Comparison of ENCODE assay signal across 11 cellular contexts in the genomic region with DNA sequence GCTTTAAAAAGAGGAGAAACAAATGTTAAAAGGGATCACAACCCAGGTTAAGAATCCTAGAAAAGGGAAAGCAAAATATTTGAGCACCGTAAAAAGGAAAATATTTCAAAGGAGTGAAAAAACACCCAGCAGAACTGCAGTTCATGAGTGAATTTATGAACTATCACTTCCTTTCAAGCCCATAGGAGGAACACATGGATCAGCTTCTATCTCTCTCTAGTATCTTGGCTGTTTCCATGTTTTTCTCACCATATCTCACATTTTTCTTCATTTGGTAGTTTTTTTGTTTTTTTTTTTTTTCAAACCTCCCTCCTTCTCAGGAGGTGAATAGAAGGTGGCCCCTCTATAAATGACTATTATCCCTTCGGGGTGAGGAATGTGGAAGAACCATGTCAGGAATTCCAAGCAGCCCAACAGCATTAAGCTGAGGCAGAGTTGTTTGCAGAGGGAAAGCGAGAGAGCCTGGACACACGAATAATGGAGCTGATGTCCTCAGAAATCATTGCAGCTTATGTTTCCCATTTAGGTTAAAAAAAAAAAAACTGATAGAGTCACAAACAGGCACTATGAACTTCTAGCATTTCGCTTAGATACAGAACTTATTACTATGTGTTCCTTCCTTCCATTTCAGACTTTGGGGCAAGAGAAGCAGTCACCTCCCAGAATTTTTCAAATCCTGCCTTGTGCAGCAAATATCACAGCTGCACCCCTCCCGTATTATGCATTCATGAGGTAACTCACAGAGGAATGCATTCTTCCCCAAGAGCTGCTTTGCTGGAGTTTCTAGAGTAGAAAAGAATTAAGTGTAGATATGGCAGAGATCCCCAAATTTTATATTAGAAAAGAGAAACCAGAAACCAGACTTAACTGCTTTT.
DNase-seq lines count a peak whose midpoint lies in the region; ATAC-seq and TF ChIP-seq lines count a peak whose summit lies in the region.
"Had no signal": no experiment of that assay in that cellular context is flagged by ENCODE, and none has a peak within 500 bp of the region (broad histone marks: within the 10 kb centered on the region; RNA-seq: fewer than 3 reads in every experiment).

No MANE protein-coding gene starts in this region.

- H3K27me3 ChIP-seq in H9 (ENCODE audit: insufficient read depth, low read length) (no peaks in the 10 kb centered on the region), skeletal muscle satellite cell (ENCODE audit: control insufficient read depth, insufficient read depth, low read length) (no peaks in the 10 kb centered on the region)

- H3K9me3 ChIP-seq in H9 (ENCODE audit: control insufficient read depth, low read depth, low read length) = no peaks in the 10 kb centered on the region
- H3K9me3 ChIP-seq in skeletal muscle satellite cell (replicated peaks; ENCODE audit: low read length) = no peaks in the 10 kb centered on the region

- WGBS in H9 (ENCODE audit: extremely low coverage, insufficient read length, low lambda C conversion rate) = no CpG with 5 or more reads among the region's 6 CpGs

- no peaks in the 10 kb centered on the region for H3K79me1 ChIP-seq in H9 (ENCODE audit: insufficient read depth, low read depth, low read length, poor library complexity, severe bottlenecking)

- ATAC-seq in GM21737 (IDR thresholded peaks at IDR 0.05; ENCODE audit: unreplicated experiment) (no peak), left lobe of liver (no peak)

- no peak overlapping the region for H3K56ac ChIP-seq in H9 (ENCODE audit: insufficient read length, low read depth, low read length)

- peak overlapping the region; percentile 64 for H3K27ac ChIP-seq in H9 (ENCODE audit: insufficient read length, low read depth, low read length)
- H3K27ac ChIP-seq: coronary artery had no signal

- peak overlapping the region; percentile 3; the same call in 1 of the 2 replicates for H3K4me3 ChIP-seq in WI38 (ENCODE audit: low read depth, low read length)
- no peak overlapping the region for H3K4me3 ChIP-seq in skeletal muscle satellite cell (ENCODE audit: low read length)
- H3K4me3 ChIP-seq: coronary artery had no signal

- peaks cover 50 to 51% of the 10 kb centered on the region in 2 experiments for H3K4me1 Mint-ChIP-seq in H9
- H3K4me1 Mint-ChIP-seq: IgD-negative memory B cell had no signal

- no peak overlapping the region for H2BK5ac ChIP-seq in H9 (ENCODE audit: insufficient read length, low read length)

- no peak overlapping the region for H3K18ac ChIP-seq in H9 (ENCODE audit: insufficient read length, low read depth, low read length)

- H4K8ac ChIP-seq in H9 (replicated peaks; ENCODE audit: insufficient read length, low read depth, low read length) = no peak overlapping the region

- H3K23ac ChIP-seq in H9 (ENCODE audit: insufficient read length, low read depth, low read length) = no peak overlapping the region

- H2BK15ac ChIP-seq in H9 (ENCODE audit: low read depth, low read length) = no peak overlapping the region

- H2BK120ac ChIP-seq in H9 (ENCODE audit: low read depth, low read length, poor library complexity, severe bottlenecking) = peak overlapping the region; percentile 51

- H3K4me2 ChIP-seq in H9 (ENCODE audit: insufficient read depth, insufficient read length, low read length) (peak overlapping the region; percentile 28), skeletal muscle satellite cell (ENCODE audit: low read length) (peak overlapping the region; percentile 14)

- no peaks in the 10 kb centered on the region for H3K23me2 ChIP-seq in H9 (ENCODE audit: insufficient read length, low read depth, low read length, poor library complexity, severe bottlenecking)

- no peaks in the 10 kb centered on the region for H4K20me1 ChIP-seq in H9 (ENCODE audit: control insufficient read depth, insufficient read depth, insufficient read length)

- no peak overlapping the region for H2AK5ac ChIP-seq in H9 (ENCODE audit: insufficient read length, low read length)

- no peaks in the 10 kb centered on the region for H3K9me3 Mint-ChIP-seq in H9
- H3K9me3 Mint-ChIP-seq: activated T-helper 1 cell treated with anti-CD3 and anti-CD28 coated beads, Interleukin-12 subunit alpha, Interleukin-12 subunit beta, Interleukin-2, Interleukin-4 antibody, amounts not matched to agents 30 ng/mL and 10 ng/mL and 1 ng/mL, durations not matched to agents 14 hours and 24 hours and 36 hours had no signal

- H3K4me3 Mint-ChIP-seq in H9 = peak overlapping the region; percentile 30 to 40; a peak in 4 of 5 replicates
- H3K4me3 Mint-ChIP-seq: activated T-helper 1 cell treated with anti-CD3 and anti-CD28 coated beads, Interleukin-12 subunit alpha, Interleukin-12 subunit beta, Interleukin-2, Interleukin-4 antibody, amounts not matched to agents 30 ng/mL and 10 ng/mL and 1 ng/mL, durations not matched to agents 14 hours and 24 hours and 36 hours; IgD-negative memory B cell had no signal

- H3K27me3 Mint-ChIP-seq in H9 (ENCODE audit: low read depth) = no peaks in the 10 kb centered on the region; the same call in 1 of the 2 replicates

- H3K4ac ChIP-seq in H9 (ENCODE audit: low read depth, low read length) = no peak overlapping the region

- no peaks in the 10 kb centered on the region for H3K79me2 ChIP-seq in H9 (ENCODE audit: insufficient read depth, low read length)

- H3T11ph ChIP-seq in H9 (ENCODE audit: low read length) = no peak overlapping the region

- DNase-seq in H9 = peak; percentile 59
- peak; percentile 75 for DNase-seq in iPS DF 4.7 (ENCODE audit: extremely low read depth, low spot score)
- no peak for DNase-seq in KG1 (lab: John Stamatoyannopoulos, UW)
- DNase-seq in mucosa of gallbladder (ENCODE audit: low spot score) = no peak
- DNase-seq in left lobe of liver (ENCODE audit: low spot score) = no peak

- H4K91ac ChIP-seq in H9 (ENCODE audit: insufficient read length, low read depth, low read length) = no peak overlapping the region

- H3K9ac ChIP-seq in H9 (ENCODE audit: extremely low read depth, insufficient read length, low read length) = no peak overlapping the region
- peak overlapping the region; percentile 9 for H3K9ac ChIP-seq in skeletal muscle satellite cell (ENCODE audit: low read depth, low read length)

- H3K4me1 ChIP-seq in H9 (ENCODE audit: insufficient read depth, low read length) (peaks cover 4% of the 10 kb centered on the region; the same call in 1 of the 2 replicates), skeletal muscle satellite cell (ENCODE audit: control insufficient read depth, insufficient read depth, low read length) (peaks cover 14% of the 10 kb centered on the region)

- H3K27ac Mint-ChIP-seq in H9 = peak overlapping the region; percentile 90 to 97 (median 97)
- H3K27ac Mint-ChIP-seq: activated T-helper 1 cell treated with anti-CD3 and anti-CD28 coated beads, Interleukin-12 subunit alpha, Interleukin-12 subunit beta, Interleukin-2, Interleukin-4 antibody, amounts not matched to agents 30 ng/mL and 10 ng/mL and 1 ng/mL, durations not matched to agents 14 hours and 24 hours and 36 hours; IgD-negative memory B cell had no signal

- H2BK12ac ChIP-seq in H9 (ENCODE audit: insufficient read length, low read depth, low read length) = no peak overlapping the region

- peaks cover 0 to under 1% (median under 1%) of the 10 kb centered on the region in 3 experiments; a peak in 1 of 7 replicates for H3K36me3 Mint-ChIP-seq in H9 (ENCODE audit: insufficient read depth in 1 of 3, low read depth in 3 of 3)
- H3K36me3 Mint-ChIP-seq: IgD-negative memory B cell had no signal

- no peak overlapping the region for H2AFZ ChIP-seq in H9 (ENCODE audit: low read length)

- H2BK20ac ChIP-seq in H9 (ENCODE audit: low read depth, low read length, poor library complexity, severe bottlenecking) = no peak overlapping the region

- no peak overlapping the region for H3K14ac ChIP-seq in H9 (ENCODE audit: insufficient read depth, low read length)

- TF ChIP-seq CTCF in H9 (conservative IDR thresholded peaks at IDR 0.05) = no peak
- no peak for TF ChIP-seq CTCF in WI38 (IDR thresholded peaks at IDR 0.05; ENCODE audit: low read depth, low read length)

- H4K5ac ChIP-seq in H9 (ENCODE audit: insufficient read length, low read depth, low read length) = no peak overlapping the region

- no peaks in the 10 kb centered on the region for H3K36me3 ChIP-seq in skeletal muscle satellite cell (ENCODE audit: insufficient read depth, low read length)

Comparison
In these comparisons a context has a peak if more than half of its experiments do, and no peak if none do; other contexts are left out.
1. DNase-seq: peak in H9 (single experiment) and iPS DF 4.7 (single experiment); none in KG1 (single experiment), mucosa of gallbladder (single experiment) and left lobe of liver (single experiment).